ENCODE assay signal across 16 cellular contexts in the genomic region with DNA sequence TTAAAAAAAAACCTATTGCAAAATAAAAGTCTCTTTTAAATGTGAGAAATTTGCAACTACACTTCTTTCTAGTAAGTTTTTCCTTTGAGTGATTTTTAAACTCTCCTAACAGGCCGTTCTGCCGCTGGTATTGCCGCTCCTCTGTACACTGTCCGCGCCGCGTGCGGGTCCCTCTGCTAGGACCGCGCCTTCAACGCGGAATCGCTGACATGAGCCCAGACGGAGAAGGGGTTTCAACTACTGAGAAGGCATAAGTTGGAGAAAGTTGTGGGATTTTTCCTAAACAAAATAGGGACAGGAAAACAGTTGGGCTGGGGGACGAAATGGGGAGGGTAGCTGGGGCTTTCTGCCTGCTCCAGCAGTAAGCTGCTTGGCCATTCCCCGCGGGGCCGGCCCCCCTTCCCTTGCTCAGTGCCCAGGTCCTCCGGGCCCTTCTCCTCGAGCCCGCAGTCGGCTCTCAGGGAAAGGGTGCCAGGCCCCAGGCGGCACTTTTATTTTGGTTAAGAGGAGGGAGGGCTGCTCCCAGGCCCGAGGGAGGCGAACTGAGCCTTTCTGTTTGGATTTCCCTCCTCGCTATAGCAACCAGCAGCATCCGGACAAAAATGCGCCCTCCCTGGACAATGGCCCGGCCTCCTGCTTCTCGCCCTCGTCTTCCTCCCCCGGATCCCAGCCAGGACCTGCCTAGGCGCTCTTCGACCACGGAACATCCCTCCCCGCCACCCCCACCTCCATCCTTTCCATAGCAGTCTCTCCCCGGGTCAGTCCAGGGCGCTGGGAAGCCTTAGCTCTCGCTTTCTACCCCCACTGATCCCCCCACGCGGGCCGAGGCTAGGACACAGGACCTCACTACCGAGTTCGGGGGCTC. TPM values are rescaled to one million over a fixed set of nuclear protein-coding genes. Genes with fewer than 3 reads are reported as not detected.
DNase-seq lines count a peak whose midpoint lies in the region; ATAC-seq and TF ChIP-seq lines count a peak whose summit lies in the region.
"Had no signal": no experiment of that assay in that cellular context is flagged by ENCODE, and none has a peak within 500 bp of the region (broad histone marks: within the 10 kb centered on the region; RNA-seq: fewer than 3 reads in every experiment).

No MANE protein-coding gene starts in this region.

- H3K4me1 ChIP-seq in endodermal cell (ENCODE audit: control insufficient read depth, insufficient read depth, low read length) (peaks cover 6% of the 10 kb centered on the region), PC-3 (ENCODE audit: insufficient read depth, low read length) (no peaks in the 10 kb centered on the region)
- H3K4me1 ChIP-seq in CD4-positive, alpha-beta memory T cell (ENCODE audit: insufficient read depth, low read length): peaks cover 50% of the 10 kb centered on the region

- 2% methylated on average over 44 of the region's 44 CpGs; no CpG with 5 or more reads in 1 of the 2 experiments for WGBS in endodermal cell (ENCODE audit: insufficient coverage in 1 of 2, insufficient read length in 1 of 2), 2 experiments

- H3K4me2 ChIP-seq in PC-3 (ENCODE audit: low read length): no peak overlapping the region

- no peaks in the 10 kb centered on the region for H3K79me2 ChIP-seq in PC-3 (ENCODE audit: low read length)

- H3K9me2 ChIP-seq in PC-3 (replicated peaks; ENCODE audit: low read length): no peaks in the 10 kb centered on the region

- H3K27me3 Mint-ChIP-seq in endodermal cell (ENCODE audit: insufficient read depth): peaks cover 100% of the 10 kb centered on the region
- H3K27me3 Mint-ChIP-seq in neural crest cell (ENCODE audit: low read depth): peaks cover 87% of the 10 kb centered on the region
- H3K27me3 Mint-ChIP-seq in CD4-positive, alpha-beta memory T cell: peaks cover 69 to 70% of the 10 kb centered on the region in 2 donors

- no peak overlapping the region for H3K27ac Mint-ChIP-seq in endodermal cell
- H3K27ac Mint-ChIP-seq in neural crest cell (ENCODE audit: unreplicated experiment): peak overlapping the region; percentile 99
- H3K27ac Mint-ChIP-seq in CD4-positive, alpha-beta memory T cell: peak overlapping the region in 2 of 7 donors; percentile 36 to 48
- H3K27ac Mint-ChIP-seq: activated CD4-positive, alpha-beta memory T cell treated with anti-CD3 and anti-CD28 coated beads for 36 hours; activated naive CD8-positive, alpha-beta T cell treated with anti-CD3 and anti-CD28 coated beads, Interleukin-2, amount 50 U/mL, for 24 hours; natural killer cell treated with Interleukin-12 subunit alpha and Interleukin-12 subunit beta and Interleukin-15 and Interleukin-18, amount 100 ng/mL, for 72 hours had no signal

- DNase-seq in ELF-1 (ENCODE audit: low read depth, low spot score) (peak; percentile 74), LHCN-M2 (ENCODE audit: low read depth) (peak; percentile 3), endodermal cell (peak; percentile 77), neural crest cell (ENCODE audit: low read depth, low spot score) (peak; percentile 65), PC-3 (no peak)
- DNase-seq in CD4-positive, alpha-beta memory T cell: no peak
- DNase-seq: activated CD4-positive, alpha-beta memory T cell treated with anti-CD3 and anti-CD28 coated beads for 36 hours; activated naive CD8-positive, alpha-beta T cell treated with anti-CD3 and anti-CD28 coated beads, Interleukin-2, amount 50 U/mL, for 24 hours; CD8-positive, alpha-beta memory T cell; NCI-H345; stimulated activated CD4-positive, alpha-beta T cell treated with anti-CD3 and anti-CD28 coated beads, Interleukin-2, amount 100 ng/mL, for 24 hours; SW 1271 had no signal

- H3K36me3 ChIP-seq in endodermal cell (ENCODE audit: control insufficient read depth, insufficient read depth, low read length) (no peaks in the 10 kb centered on the region), PC-3 (ENCODE audit: low read depth, low read length) (no peaks in the 10 kb centered on the region)
- no peaks in the 10 kb centered on the region for H3K36me3 ChIP-seq in CD4-positive, alpha-beta memory T cell (ENCODE audit: insufficient read depth, low read length)

- intact Hi-C loops in PC-3 (cut with micrococcal nuclease): no loop called here
- intact Hi-C loops in CD4-positive, alpha-beta memory T cell (cut with micrococcal nuclease): no loop called here

- H3K27me3 ChIP-seq in endodermal cell (ENCODE audit: control insufficient read depth, insufficient read depth, low read length, poor library complexity, severe bottlenecking) (peaks cover 99% of the 10 kb centered on the region), PC-3 (ENCODE audit: low read length) (peaks cover 85% of the 10 kb centered on the region)
- H3K27me3 ChIP-seq in CD4-positive, alpha-beta memory T cell (ENCODE audit: insufficient read depth, low read length): peaks cover 84% of the 10 kb centered on the region

- no peaks in the 10 kb centered on the region for H3K36me3 Mint-ChIP-seq in endodermal cell (ENCODE audit: low read depth)
- no peaks in the 10 kb centered on the region for H3K36me3 Mint-ChIP-seq in neural crest cell (ENCODE audit: low read depth)
- H3K36me3 Mint-ChIP-seq in CD4-positive, alpha-beta memory T cell: no peaks in the 10 kb centered on the region
- H3K36me3 Mint-ChIP-seq: activated CD4-positive, alpha-beta memory T cell treated with anti-CD3 and anti-CD28 coated beads for 36 hours; CD8-positive, alpha-beta memory T cell had no signal

- no peak overlapping the region for H3K4me3 Mint-ChIP-seq in endodermal cell
- peak overlapping the region; percentile 92 for H3K4me3 Mint-ChIP-seq in neural crest cell
- H3K4me3 Mint-ChIP-seq in CD4-positive, alpha-beta memory T cell: peak overlapping the region in 4 of 8 donors; percentile 20 to 49 (median 40)
- H3K4me3 Mint-ChIP-seq: activated CD4-positive, alpha-beta memory T cell treated with anti-CD3 and anti-CD28 coated beads for 36 hours; activated naive CD8-positive, alpha-beta T cell treated with anti-CD3 and anti-CD28 coated beads, Interleukin-2, amount 50 U/mL, for 24 hours; natural killer cell treated with Interleukin-12 subunit alpha and Interleukin-12 subunit beta and Interleukin-15 and Interleukin-18, amount 100 ng/mL, for 72 hours had no signal

- H4K20me1 ChIP-seq in PC-3 (ENCODE audit: low read length): no peaks in the 10 kb centered on the region

- H3K9ac ChIP-seq in endodermal cell (ENCODE audit: extremely low read depth, low read length, poor library complexity, severe bottlenecking): no peak overlapping the region
- H3K9ac ChIP-seq in PC-3 (ENCODE audit: low read length): no peak overlapping the region

- H3K27ac ChIP-seq in endodermal cell (ENCODE audit: low read depth, low read length) (peak overlapping the region; percentile 97), PC-3 (ENCODE audit: low read length) (no peak overlapping the region)
- H3K27ac ChIP-seq in CD4-positive, alpha-beta memory T cell (ENCODE audit: low read depth, low read length): no peak overlapping the region
- H3K27ac ChIP-seq: epithelial cell of prostate had no signal

- no TSS peak for BruUV-seq in PC-3 (replicated peaks; lab: Mats Ljungman, UMichigan)

- ATAC-seq in HG03439 (IDR thresholded peaks at IDR 0.05; ENCODE audit: unreplicated experiment): no peak
- no peak for ATAC-seq in HG03045 (IDR thresholded peaks at IDR 0.05; ENCODE audit: unreplicated experiment)
- no peak for ATAC-seq in PC-3
- ATAC-seq: activated naive CD8-positive, alpha-beta T cell treated with anti-CD3 and anti-CD28 coated beads, Interleukin-2, amount 50 U/mL, for 24 hours; natural killer cell treated with Interleukin-12 subunit alpha and Interleukin-12 subunit beta and Interleukin-15 and Interleukin-18, amount 100 ng/mL, for 72 hours had no signal

- no peak overlapping the region for H2AFZ ChIP-seq in PC-3 (ENCODE audit: low read length)

- H3F3A ChIP-seq in PC-3 (ENCODE audit: low read length, unreplicated experiment): no peaks in the 10 kb centered on the region

- CTCF ChIA-PET in PC-3 (lab: Charles Lee): no interaction called here
- CTCF ChIA-PET in CD4-positive, alpha-beta memory T cell (lab: Charles Lee; ENCODE audit: partially characterized antibody): no interaction called here

- H3K9me3 ChIP-seq in endodermal cell (ENCODE audit: control insufficient read depth, low read length) (no peaks in the 10 kb centered on the region), PC-3 (ENCODE audit: low read length) (no peaks in the 10 kb centered on the region)
- no peaks in the 10 kb centered on the region for H3K9me3 ChIP-seq in CD4-positive, alpha-beta memory T cell (ENCODE audit: control insufficient read depth in 1 of 2, low read length in 2 of 2)

- POLR2A ChIA-PET in PC-3 (lab: Charles Lee; ENCODE audit: unreplicated experiment): no interaction called here
- POLR2A ChIA-PET in CD4-positive, alpha-beta memory T cell (lab: Charles Lee; ENCODE audit: partially characterized antibody): no interaction called here

- H3K4me1 Mint-ChIP-seq in endodermal cell (peaks cover 30% of the 10 kb centered on the region), neural crest cell (peaks cover 81% of the 10 kb centered on the region)
- H3K4me1 Mint-ChIP-seq in CD4-positive, alpha-beta memory T cell: peaks cover 28 to 66% (median 44%) of the 10 kb centered on the region in 4 donors

- no peaks in the 10 kb centered on the region for H3K9me3 Mint-ChIP-seq in endodermal cell
- no peaks in the 10 kb centered on the region for H3K9me3 Mint-ChIP-seq in neural crest cell
- peaks cover 0 to 8% (median 2%) of the 10 kb centered on the region in 8 donors for H3K9me3 Mint-ChIP-seq in CD4-positive, alpha-beta memory T cell
- H3K9me3 Mint-ChIP-seq: activated CD4-positive, alpha-beta memory T cell treated with anti-CD3 and anti-CD28 coated beads for 36 hours; activated naive CD8-positive, alpha-beta T cell treated with anti-CD3 and anti-CD28 coated beads, Interleukin-2, amount 50 U/mL, for 24 hours; natural killer cell treated with Interleukin-12 subunit alpha and Interleukin-12 subunit beta and Interleukin-15 and Interleukin-18, amount 100 ng/mL, for 72 hours had no signal

- TF ChIP-seq CTCF in endodermal cell (conservative IDR thresholded peaks at IDR 0.05): no peak
- no peak for TF ChIP-seq CTCF in neural crest cell (conservative IDR thresholded peaks at IDR 0.05)
- TF ChIP-seq CTCF in PC-3 (conservative IDR thresholded peaks at IDR 0.05; ENCODE audit: low read depth, low read length): no peak

- H3K4me3 ChIP-seq in endodermal cell (ENCODE audit: low read length) (no peak overlapping the region), PC-3 (ENCODE audit: low read length) (no peak overlapping the region)
- no peak overlapping the region for H3K4me3 ChIP-seq in CD4-positive, alpha-beta memory T cell (ENCODE audit: low read length in 2 of 2)

RNA-seq across cellular contexts. Expression of a gene that starts 6.8 kb away (rescaled TPM):
- total RNA-seq in LHCN-M2 (2014; rRNA removed) (0.19 TPM in 1 of 2 replicates, not detected in the other), endodermal cell (under 1 TPM in 1 of 2 donors, not detected in 1; 0.07 TPM), neural crest cell (111 and 114 TPM in 2 replicates), PC-3 (2014; rRNA removed) (0.07 and 0.12 TPM in 2 replicates)
- 0.40 TPM for polyA plus RNA-seq in LHCN-M2 (2012)
- 89.2 TPM for polyA plus RNA-seq in endodermal cell (2013, experiment 1 of 2)
- polyA plus RNA-seq in endodermal cell (2013, experiment 2 of 2): 82.9 TPM
- total RNA-seq in CD4-positive, alpha-beta memory T cell: not detected
- polyA plus RNA-seq in CD4-positive, alpha-beta memory T cell: not detected
- total RNA-seq: activated CD4-positive, alpha-beta memory T cell treated with anti-CD3 and anti-CD28 coated beads for 36 hours; CD8-positive, alpha-beta memory T cell; natural killer cell treated with Interleukin-12 subunit alpha and Interleukin-12 subunit beta and Interleukin-15 and Interleukin-18, amount 100 ng/mL, for 72 hours had no signal
- polyA plus RNA-seq: CD8-positive, alpha-beta memory T cell had no signal

Comparison
In these comparisons a context has a peak if more than half of its experiments do, and no peak if none do; other contexts are left out.
1. DNase-seq: peak in ELF-1 (single experiment), LHCN-M2 (single experiment), endodermal cell (single experiment) and neural crest cell (single experiment); none in PC-3 (single experiment) and CD4-positive, alpha-beta memory T cell (0 of 5).
2. RNA of a gene that starts 6.8 kb away (total RNA-seq): 111 to 114 TPM in neural crest cell; 0.07 to 0.12 TPM in PC-3, 0.07 TPM in endodermal cell, 0.19 TPM in LHCN-M2 and not detected in CD4-positive, alpha-beta memory T cell; every median in the first group is over 10 times any median in the second.